Comparison of ENCODE assay signal across 8 cellular contexts in genomic region chr15:75274509-75275107, GRCh38. TPM values are rescaled to one million over a fixed set of nuclear protein-coding genes. Genes with fewer than 3 reads are reported as not detected.
DNase-seq lines count a peak whose midpoint lies in the region; ATAC-seq, FAIRE-seq and TF ChIP-seq lines count a peak whose summit lies in the region.
"Not testable (repeated sequence)": the region's sequence is repeated elsewhere in the genome, so short reads cannot be mapped to it uniquely, and the experiment has no call there.

No MANE protein-coding gene starts in this region.

- peak; percentile 43 for ATAC-seq in thoracic aorta (ENCODE audit: insufficient number of reproducible peaks, low FRiP score, low read depth)

- peak; percentile 56 for TF ChIP-seq CTCF in colonic mucosa (IDR thresholded peaks at IDR 0.05)
- peak in 2 of 3 experiments; percentile 41 to 43 for TF ChIP-seq CTCF in keratinocyte (optimal IDR thresholded peaks at IDR 0.05 in 1 of 3, IDR thresholded peaks at IDR 0.05 in 1 of 3, conservative IDR thresholded peaks at IDR 0.05 in 1 of 3; ENCODE audit: extremely low read depth in 1 of 3, insufficient read depth in 2 of 3, low read length in 3 of 3)
- TF ChIP-seq CTCF in sigmoid colon (IDR thresholded peaks at IDR 0.05): peak in 3 of 4 experiments; percentile 27 to 59 (median 49)
- peak; percentile 60 for TF ChIP-seq CTCF in thoracic aorta (IDR thresholded peaks at IDR 0.05)

- H3K4me2 ChIP-seq in keratinocyte (ENCODE audit: control insufficient read depth, extremely low read depth, insufficient read depth, low read depth, low read length): not testable (repeated sequence)

- H3K9me1 ChIP-seq in keratinocyte (ENCODE audit: control insufficient read depth, extremely low read depth, insufficient read depth, low read length): not testable (repeated sequence)

- DNase-seq in ELR (ENCODE audit: low read depth) (peak; percentile 43), HAP-1 (ENCODE audit: low spot score in 2 of 2) (peak; percentile 39 to 93), RKO (ENCODE audit: low spot score) (peak; percentile 43), activated T-cell treated with anti-CD3 and anti-CD28 coated beads for 1 hour (ENCODE audit: low read depth) (peak; percentile 37), colonic mucosa (peak; percentile 90), sigmoid colon (peak; percentile 76), thoracic aorta (ENCODE audit: low spot score) (peak; percentile 36)
- DNase-seq in keratinocyte (ENCODE audit: low read depth, low spot score): not testable (repeated sequence)

- not testable (repeated sequence) for H3K4me1 ChIP-seq in HAP-1; colonic mucosa; keratinocyte (ENCODE audit: control insufficient read depth, extremely low read depth, insufficient read depth, low read length); sigmoid colon; thoracic aorta (ENCODE audit: control insufficient read depth in 1 of 2, low read depth in 2 of 2)

- H3K36me3 ChIP-seq in HAP-1 (replicated peaks); colonic mucosa; keratinocyte (ENCODE audit: control insufficient read depth in 2 of 2, extremely low read depth in 1 of 2, insufficient read depth in 2 of 2, low read length in 2 of 2); sigmoid colon; thoracic aorta: not testable (repeated sequence)

- H3K27ac ChIP-seq in colonic mucosa; keratinocyte (ENCODE audit: control insufficient read depth, insufficient read depth, low read length); sigmoid colon; thoracic aorta: not testable (repeated sequence)

- H3K4me3 ChIP-seq in HAP-1; colonic mucosa; keratinocyte (ENCODE audit: control insufficient read depth in 2 of 3, extremely low read depth in 1 of 3, insufficient read depth in 2 of 3, low read depth in 1 of 3, low read length in 3 of 3); sigmoid colon; thoracic aorta: not testable (repeated sequence)

- not testable (repeated sequence) for H3K9ac ChIP-seq in colonic mucosa (ENCODE audit: low read depth in 2 of 2, low read length in 2 of 2); keratinocyte (ENCODE audit: control insufficient read depth, extremely low read depth, insufficient read depth, low read length)

- not testable (repeated sequence) for H3K27me3 ChIP-seq in HAP-1 (ENCODE audit: low read depth); colonic mucosa; keratinocyte (ENCODE audit: control insufficient read depth, extremely low read depth, insufficient read depth, low read length); sigmoid colon; thoracic aorta (replicated peaks; ENCODE audit: insufficient read depth)

- FAIRE-seq in keratinocyte (lab: Jason Lieb, UNC): peak; percentile 84

- in situ Hi-C loops in HAP-1 (cut with MboI; ENCODE audit: low sequenced_read_pairs): not testable (repeated sequence)

- H2AFZ ChIP-seq in keratinocyte (ENCODE audit: control insufficient read depth, low read length): not testable (repeated sequence)

- H3K79me2 ChIP-seq in keratinocyte (ENCODE audit: control insufficient read depth, insufficient read depth, low read length): not testable (repeated sequence)

- H4K20me1 ChIP-seq in keratinocyte (ENCODE audit: control insufficient read depth, extremely low read depth, insufficient read depth, low read length): not testable (repeated sequence)

- intact Hi-C loops in colonic mucosa (cut with DNase I); sigmoid colon (cut with DNase I): not testable (repeated sequence)

- not testable (repeated sequence) for TF ChIP-seq POLR2A in sigmoid colon (IDR thresholded peaks at IDR 0.05)

- 57 to 73% methylated on average over 5 of the region's 5 CpGs for WGBS in sigmoid colon, 2 donors

- dilution Hi-C loops in keratinocyte (cut with MboI; ENCODE audit: extremely low pct_ligation_motif_present, low sequenced_read_pairs): not testable (repeated sequence)

- TF ChIP-seq EP300 in sigmoid colon (IDR thresholded peaks at IDR 0.05): not testable (repeated sequence)

- not testable (repeated sequence) for H3K9me3 ChIP-seq in HAP-1; colonic mucosa; keratinocyte (ENCODE audit: control insufficient read depth, low read depth, low read length); sigmoid colon; thoracic aorta

RNA-seq across cellular contexts. Expression of gene GOLGA6D, which starts 8.0 kb away (rescaled TPM):
- total RNA-seq in colonic mucosa (not detected), sigmoid colon (not detected), thoracic aorta (not detected)
- polyA plus RNA-seq in keratinocyte (0.03 TPM in 1 of 3 replicates, not detected in the others), sigmoid colon (not detected)
- polyA plus RNA-seq in keratinocyte (2011; ENCODE audit: low read depth): 0.32 TPM
- polyA plus RNA-seq in keratinocyte (2011; cell fraction: cytosol; rRNA removed): not detected in 2 replicates
- not detected in 2 replicates for polyA plus RNA-seq in keratinocyte (2011; cell fraction: nucleus; rRNA removed)
- polyA plus RNA-seq in keratinocyte (2012; ENCODE audit: low replicate concordance): 0.06 TPM in 1 of 2 replicates, not detected in the other
- not detected in 3 replicates for polyA minus RNA-seq in keratinocyte
- not detected for polyA minus RNA-seq in keratinocyte (2011; cell fraction: cytosol; rRNA and poly(A)+ RNA removed)
- polyA minus RNA-seq in keratinocyte (2011; cell fraction: nucleus; rRNA and poly(A)+ RNA removed): not detected in 2 replicates

RNA-seq across cellular contexts. Expression of gene GOLGA6C, which starts 16.5 kb away (rescaled TPM):
- total RNA-seq in colonic mucosa (not detected), sigmoid colon (under 1 TPM in 1 of 4 donors, not detected in 3; 0.33 TPM), thoracic aorta (under 1 TPM in 1 of 2 donors, not detected in 1; 0.56 TPM)
- polyA plus RNA-seq in keratinocyte (not detected in 3 replicates), sigmoid colon (not detected)
- polyA plus RNA-seq in keratinocyte (2011; ENCODE audit: low read depth): not detected
- not detected in 2 replicates for polyA plus RNA-seq in keratinocyte (2011; cell fraction: cytosol; rRNA removed)
- polyA plus RNA-seq in keratinocyte (2011; cell fraction: nucleus; rRNA removed): not detected in 2 replicates
- not detected in 2 replicates for polyA plus RNA-seq in keratinocyte (2012; ENCODE audit: low replicate concordance)
- not detected in 3 replicates for polyA minus RNA-seq in keratinocyte
- not detected for polyA minus RNA-seq in keratinocyte (2011; cell fraction: cytosol; rRNA and poly(A)+ RNA removed)
- polyA minus RNA-seq in keratinocyte (2011; cell fraction: nucleus; rRNA and poly(A)+ RNA removed): not detected in 2 replicates
